In the genomic region with DNA sequence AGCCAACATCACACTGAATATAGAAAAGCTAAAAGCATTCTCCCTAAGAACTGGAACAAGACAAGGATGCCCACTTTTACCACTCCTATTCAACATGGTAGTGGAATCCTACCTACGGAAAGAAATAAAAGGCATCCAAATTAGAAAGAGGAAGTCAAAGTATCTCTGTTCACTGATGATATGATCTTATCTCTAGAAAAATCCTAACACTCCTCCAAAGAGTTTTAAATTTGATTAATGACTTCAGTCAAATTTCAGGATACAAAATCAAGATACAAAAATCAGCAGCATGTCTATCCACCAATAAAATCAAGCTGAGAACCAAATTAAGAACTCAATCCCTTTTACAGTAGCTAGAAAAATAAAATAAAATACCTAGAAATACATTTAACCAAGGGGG, we compare ENCODE assay signal across 23 cellular contexts.
"Had no signal": no experiment of that assay in that cellular context is flagged by ENCODE, and none has a peak within 500 bp of the region (broad histone marks: within the 10 kb centered on the region; RNA-seq: fewer than 3 reads in every experiment).

No MANE protein-coding gene starts in this region.

- ATAC-seq: left colon; left ventricle myocardium superior; lower lobe of right lung; naive thymus-derived CD8-positive, alpha-beta T cell; psoas muscle; right cardiac atrium; stimulated activated memory B cell treated with anti-CD40 and anti-IgM and Interleukin-4, amounts not matched to agents 10 μg/mL and 1 μg/mL and 100 μg/mL, for 72 hours; stimulated activated naive CD8-positive, alpha-beta T cell treated with anti-CD3 and anti-CD28 coated beads, Interleukin-15, Interleukin-2, amounts not matched to agents 100 U/mL and 50 U/mL, for 24 hours had no signal

- H3K4me3 ChIP-seq: dorsolateral prefrontal cortex, lower lobe of right lung, psoas muscle, sigmoid colon, testis, tibial artery had no signal

- H3K36me3 ChIP-seq: lower lobe of right lung, sigmoid colon, tibial artery had no signal

- H3K27me3 ChIP-seq: dorsolateral prefrontal cortex, sigmoid colon, testis, tibial artery had no signal

- H3K9me3 ChIP-seq: lower lobe of right lung, psoas muscle, sigmoid colon, testis, tibial artery had no signal

- FAIRE-seq: frontal cortex had no signal

- DNase-seq: dorsolateral prefrontal cortex; effector CD4-positive, alpha-beta T cell; hypothalamus; immature natural killer cell; islet precursor cell; kidney glomerular epithelial cell; left colon; left ventricle myocardium superior; lower lobe of right lung; naive thymus-derived CD8-positive, alpha-beta T cell; nephron progenitor cell; nucleus accumbens; psoas muscle; right cardiac atrium; sigmoid colon; stimulated activated CD4-positive, alpha-beta T cell treated with anti-CD3 and anti-CD28 coated beads, Interleukin-2, amount 100 ng/mL, for 24 hours; stimulated activated CD4-positive, alpha-beta T cell treated with anti-CD3 and anti-CD28 coated beads, Interleukin-4, amount 100 ng/mL, for 4 hours; stimulated activated naive CD8-positive, alpha-beta T cell treated with anti-CD3 and anti-CD28 coated beads, Interleukin-15, Interleukin-2, amounts not matched to agents 100 U/mL and 50 U/mL, for 24 hours; substantia nigra; testis; tibial artery had no signal

- H3K27ac ChIP-seq: dorsolateral prefrontal cortex, lower lobe of right lung, psoas muscle, sigmoid colon, testis, tibial artery had no signal

- H3K4me1 ChIP-seq: lower lobe of right lung, psoas muscle, sigmoid colon, testis, tibial artery had no signal
